In the genomic region with DNA sequence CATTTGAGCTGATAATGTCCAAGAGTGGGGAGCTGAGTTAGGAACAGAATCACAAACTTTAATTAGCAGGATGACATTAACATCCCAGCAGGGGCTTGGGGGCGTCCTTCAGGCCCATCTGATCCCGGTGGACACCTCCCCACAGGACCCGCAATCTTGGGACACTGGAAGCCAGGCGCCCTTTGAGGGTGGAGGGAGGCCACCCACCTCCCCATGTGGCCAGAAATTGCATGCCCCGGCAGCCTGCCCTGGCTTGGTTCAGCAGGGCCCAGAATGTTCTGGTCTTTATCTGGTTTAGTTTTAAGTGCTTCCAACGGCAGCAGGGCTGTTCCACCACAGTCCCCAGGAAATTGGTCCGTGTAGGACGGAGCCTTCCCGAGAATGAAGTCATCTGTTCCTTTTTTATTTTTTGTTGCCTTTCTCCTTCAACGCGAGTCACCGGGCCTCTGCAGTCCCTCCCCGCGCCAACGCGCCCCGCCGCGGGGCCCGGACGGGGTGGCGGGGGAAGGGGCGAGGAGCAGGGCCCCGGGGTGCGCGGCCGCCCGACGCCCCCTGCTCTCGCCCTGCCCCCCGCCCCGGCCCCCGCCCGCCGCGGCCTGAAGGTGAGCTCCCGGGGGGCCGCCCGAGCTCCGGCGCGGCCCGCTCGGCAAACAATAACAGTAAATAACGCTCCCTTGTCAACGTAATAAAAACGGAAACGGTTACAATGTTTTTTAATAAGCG, we compare ENCODE assay signal across 8 cellular contexts.
DNase-seq lines count a peak whose midpoint lies in the region; ATAC-seq and TF ChIP-seq lines count a peak whose summit lies in the region.

No MANE protein-coding gene starts in this region.

- H3K9me3 ChIP-seq in RWPE2 (ENCODE audit: severe bottlenecking) (no peaks in the 10 kb centered on the region), right cardiac atrium (ENCODE audit: control insufficient read depth, low read length) (no peaks in the 10 kb centered on the region)

- H3K4me1 ChIP-seq in RWPE2 (ENCODE audit: insufficient read depth, poor library complexity, severe bottlenecking) (peaks cover 11% of the 10 kb centered on the region), right cardiac atrium (ENCODE audit: control insufficient read depth, insufficient read depth, low read length) (peaks cover 8% of the 10 kb centered on the region)

- CTCF ChIA-PET in BJ (lab: Yijun Ruan, JAX): no interaction called here

- H3K27me3 ChIP-seq in BJ (ENCODE audit: control insufficient read depth, insufficient read depth, low read length) (no peaks in the 10 kb centered on the region), RWPE2 (ENCODE audit: insufficient read depth, poor library complexity, severe bottlenecking) (no peaks in the 10 kb centered on the region), right cardiac atrium (ENCODE audit: control insufficient read depth, insufficient read depth) (no peaks in the 10 kb centered on the region)

- no peak for TF ChIP-seq CTCF in BJ (IDR thresholded peaks at IDR 0.05; ENCODE audit: insufficient read depth, low read depth, low read length)
- no peak for TF ChIP-seq CTCF in RWPE2 (IDR thresholded peaks at IDR 0.05; ENCODE audit: poor library complexity, severe bottlenecking)

- intact Hi-C loops in right cardiac atrium (cut with DNase I) (loop anchor here in 2 of 4 donors (5.0 to 10.0 kb wide), 2 partner anchors 62 to 69 kb away; no protein-coding TSS in a partner anchor), posterior vena cava (cut with DNase I) (loop anchor here (5.0 to 10.0 kb wide), 2 partner anchors 62 to 271 kb away; no protein-coding TSS in a partner anchor)

- POLR2A ChIA-PET in BJ (lab: Charles Lee): interaction anchor here (0.9 kb wide), 1 partner anchor 74 kb away, joined by 5 read pairs; no protein-coding TSS in a partner anchor

- DNase-seq in BJ (ENCODE audit: low read depth) (peak; percentile 43), RWPE2 (ENCODE audit: low spot score) (no peak), amygdala (lab: John Stamatoyannopoulos, UW) (peak in 36 of 56 donors; percentile 32 to 83 (median 58)), right cardiac atrium (peak; percentile 83 to 93 (median 91)), posterior vena cava (ENCODE audit: low spot score) (peak; percentile 89), HuH-7.5 (ENCODE audit: low spot score) (no peak)

- 1% methylated on average over 49 of the region's 49 CpGs for WGBS in right cardiac atrium

- peak overlapping the region; percentile 92 for H3K27ac ChIP-seq in RWPE2 (ENCODE audit: poor library complexity, severe bottlenecking)
- H3K27ac ChIP-seq in right cardiac atrium (ENCODE audit: low read length): peak overlapping the region; percentile 97

- peak overlapping the region; percentile 34 for H3K4me3 ChIP-seq in BJ (ENCODE audit: low read depth, low read length)
- H3K4me3 ChIP-seq in RWPE2 (ENCODE audit: severe bottlenecking): peak overlapping the region; percentile 37
- H3K4me3 ChIP-seq in right cardiac atrium (ENCODE audit: low read length): peak overlapping the region; percentile 66

- H3K36me3 ChIP-seq in BJ (ENCODE audit: control insufficient read depth, insufficient read depth, low read length) (no peaks in the 10 kb centered on the region), RWPE2 (ENCODE audit: low read depth) (no peaks in the 10 kb centered on the region)

- peak; percentile 11 for ATAC-seq in GM19328 (IDR thresholded peaks at IDR 0.05; ENCODE audit: unreplicated experiment)
- peak; percentile 25 for ATAC-seq in HG03442 (IDR thresholded peaks at IDR 0.05; ENCODE audit: unreplicated experiment)
- peak; percentile 22 for ATAC-seq in RWPE2 (ENCODE audit: low read depth)
- ATAC-seq in right cardiac atrium: peak; percentile 77 to 81

Comparison
In these comparisons a context has a peak if more than half of its experiments do, and no peak if none do; other contexts are left out.
1. DNase-seq: peak in BJ (single experiment), amygdala (36 of 56), right cardiac atrium (3 of 3) and posterior vena cava (single experiment); none in RWPE2 (single experiment) and HuH-7.5 (single experiment).
2. ATAC-seq: peak in every context shown above with its lines; median percentile 79 in right cardiac atrium; 25 in HG03442; 22 in RWPE2; 11 in GM19328.
3. Peak in every context shown above with its lines, with median percentiles within 50 percentile points of each other: H3K4me3 ChIP-seq.